ENCODE assay signal across 8 cellular contexts in the genomic region with DNA sequence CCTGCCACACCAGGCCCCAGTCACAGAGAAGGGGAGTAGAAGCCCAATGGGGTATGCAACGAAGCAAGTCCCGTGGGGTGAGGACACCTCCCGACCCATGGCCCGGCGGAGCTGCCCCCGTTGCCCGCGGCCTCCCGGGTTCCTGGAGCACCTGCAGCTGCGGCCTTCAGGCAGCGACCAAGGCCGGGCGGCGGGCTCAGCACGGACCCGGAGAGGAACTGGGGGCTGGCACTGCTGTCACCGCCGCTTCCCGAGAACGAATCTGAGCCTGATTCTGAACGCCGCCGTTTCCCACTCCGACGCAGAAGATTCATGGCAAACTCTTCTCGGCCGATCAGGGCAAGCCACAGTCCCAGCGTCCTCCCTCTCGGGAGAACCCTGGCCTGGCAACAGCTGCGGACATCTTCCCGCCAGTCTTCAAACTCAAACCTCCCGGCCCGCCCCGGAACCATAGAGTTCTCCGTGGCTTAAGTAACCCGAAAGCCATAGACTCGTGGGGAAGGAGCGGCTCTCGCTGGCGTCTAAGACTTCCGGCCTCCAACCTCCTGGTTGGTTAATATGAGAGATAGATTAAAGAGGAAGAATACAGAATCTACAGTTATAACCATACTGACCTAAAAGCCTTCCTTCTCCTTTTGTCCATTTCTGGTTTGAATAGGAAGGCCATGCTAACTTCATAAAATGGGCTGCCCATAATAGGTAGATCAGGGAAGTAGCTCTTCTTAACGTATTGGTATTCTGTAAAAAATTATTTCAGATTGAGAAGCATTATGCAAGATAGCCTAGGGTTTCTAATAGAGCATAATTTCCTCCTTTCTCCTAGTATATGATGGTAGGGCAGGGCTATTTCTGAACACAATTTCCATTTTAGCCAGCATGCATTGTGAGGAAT. TPM values are rescaled to one million over a fixed set of nuclear protein-coding genes. Genes with fewer than 3 reads are reported as not detected.
DNase-seq lines count a peak whose midpoint lies in the region; ATAC-seq and TF ChIP-seq lines count a peak whose summit lies in the region.

TSS of gene POLQ (minus strand) at position 425 of the 892 bp plus-strand sequence. CDS start at position 314, 111 bp downstream.

- DNase-seq in GF-D8 (lab: John Stamatoyannopoulos, UW) (peak; percentile 86), HEK293T (ENCODE audit: extremely low spot score) (peak; percentile 85), MV-4-11 (lab: John Stamatoyannopoulos, UW) (peak; percentile 97), SK-MEL-5 (ENCODE audit: low read depth, low spot score) (peak; percentile 94), superior temporal gyrus (ENCODE audit: extremely low spot score) (peak; percentile 97)
- DNase-seq in activated naive CD4-positive, alpha-beta T cell treated with Interleukin-2 at 50 U/mL for 16 hours, result peak; percentile 90

- CTCF ChIA-PET in HEK293T (lab: Yijun Ruan, JAX), result interaction anchor here (0.6 to 0.7 kb wide), 4 partner anchors 8 to 1384 kb away, joined by 3 to 4 read pairs (median 3); no protein-coding TSS in a partner anchor

- no peak for TF ChIP-seq EP300 in gastroesophageal sphincter (IDR thresholded peaks at IDR 0.05)

- TF ChIP-seq CTCF in gastroesophageal sphincter (IDR thresholded peaks at IDR 0.05) (no peak), neutrophil (IDR thresholded peaks at IDR 0.05) (no peak)

- POLR2A ChIA-PET in HEK293T (lab: Yijun Ruan, JAX), result interaction anchor here (0.6 to 1.3 kb wide), 3 partner anchors 12 to 838 kb away, joined by 3 to 5 read pairs (median 3); partner anchors contain the start of gene FAM162A

- H3K36me3 ChIP-seq in gastroesophageal sphincter (no peaks in the 10 kb centered on the region), neutrophil (no peaks in the 10 kb centered on the region)

- peak; percentile 97 for ATAC-seq in gastroesophageal sphincter

- H3K27ac ChIP-seq in gastroesophageal sphincter, result peak within 1 kb of the TSS; percentile 75 to 82 (median 78)
- H3K27ac ChIP-seq in neutrophil, result peak within 1 kb of the TSS; percentile 77

- H3K27me3 ChIP-seq in gastroesophageal sphincter (no peaks in the 10 kb centered on the region), neutrophil (no peaks in the 10 kb centered on the region)

- 0 to 1% methylated on average over 8 to 9 of the region's 42 CpGs for WGBS in gastroesophageal sphincter (ENCODE audit: low coverage in 1 of 2), 2 donors

- TF ChIP-seq POLR2A in gastroesophageal sphincter (IDR thresholded peaks at IDR 0.05), result no peak

- H3K9me3 ChIP-seq in gastroesophageal sphincter (no peaks in the 10 kb centered on the region), neutrophil (no peaks in the 10 kb centered on the region)

- H3K4me1 ChIP-seq in gastroesophageal sphincter (peaks cover 0 to 9% (median 5%) of the 10 kb centered on the region in 3 donors), neutrophil (ENCODE audit: control insufficient read depth in 1 of 2, insufficient read depth in 1 of 2, low read depth in 1 of 2, low read length in 1 of 2) (peaks cover 8 to 24% of the 10 kb centered on the region in 2 experiments)

- in situ Hi-C loops in SK-MEL-5 (cut with HindIII; ENCODE audit: low pct_unique_long_range_greater_than_20kb, low sequenced_read_pairs), result no loop called here

- peak within 1 kb of the TSS; percentile 55 to 84 for H3K4me3 ChIP-seq in gastroesophageal sphincter
- peak within 1 kb of the TSS; percentile 75 to 76 for H3K4me3 ChIP-seq in neutrophil (ENCODE audit: low read depth in 1 of 2, low read length in 1 of 2)

TF ChIP-seq in HEK293T, 16 proteins besides CTCF, POLR2A, EP300 and RAD21:
- TF ChIP-seq L3MBTL2 (conservative IDR thresholded peaks at IDR 0.05) (peak; percentile 54), PKNOX1 (IDR thresholded peaks at IDR 0.05) (no peak), ELF4 (IDR thresholded peaks at IDR 0.05) (peak; percentile 59), FOXA1 (IDR thresholded peaks at IDR 0.05) (no peak), ZNF384 (IDR thresholded peaks at IDR 0.05) (no peak)

RNA-seq across cellular contexts. Expression of gene POLQ, which starts in this region (rescaled TPM):
- total RNA-seq in SK-MEL-5 (2014; rRNA removed; shearing (Covaris generic)), result 5.6 and 5.7 TPM in 2 replicates
- polyA plus RNA-seq in SK-MEL-5 (2015; cell fraction: cytosol; rRNA removed), result 3.4 and 3.9 TPM in 2 replicates
- 13.1 and 21.7 TPM in 2 replicates for polyA plus RNA-seq in SK-MEL-5 (2015; cell fraction: nucleus; rRNA removed)
- total RNA-seq in gastroesophageal sphincter, result under 1 TPM; 0.13 to 0.25 (median 0.15) TPM

Comparison
In these comparisons a context has a peak if more than half of its experiments do, and no peak if none do; other contexts are left out.
1. Peak in every context shown above with its lines: DNase-seq, ATAC-seq, H3K4me3 ChIP-seq and H3K27ac ChIP-seq.
2. Peak in ATAC-seq, H3K4me3 ChIP-seq and H3K27ac ChIP-seq in gastroesophageal sphincter; RNA of the gene not detected or under 1 TPM.